18 cellular contexts compared by ENCODE assay signal in the genomic region with DNA sequence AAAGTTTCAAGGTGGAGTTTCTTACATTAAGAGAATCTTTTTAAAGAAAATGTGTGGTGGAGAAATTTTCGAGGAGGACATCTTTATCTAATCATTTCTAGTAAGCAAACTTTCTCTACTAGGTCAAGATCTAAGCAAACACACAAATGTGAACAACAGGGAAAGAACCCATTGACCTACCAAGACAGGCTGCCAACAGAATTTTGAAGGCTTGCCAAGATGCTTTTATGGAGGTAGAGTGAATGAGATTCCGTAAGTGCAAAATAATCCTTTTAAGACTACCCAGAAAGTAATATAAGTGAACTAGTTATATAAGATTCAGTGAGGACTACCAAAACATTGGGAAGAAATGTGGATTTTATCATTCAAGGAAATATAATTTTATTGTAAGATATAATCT.
DNase-seq lines count a peak whose midpoint lies in the region; ATAC-seq, FAIRE-seq and TF ChIP-seq lines count a peak whose summit lies in the region.
"Had no signal": no experiment of that assay in that cellular context is flagged by ENCODE, and none has a peak within 500 bp of the region (broad histone marks: within the 10 kb centered on the region; RNA-seq: fewer than 3 reads in every experiment).

No MANE protein-coding gene starts in this region.

- dilution Hi-C loops in endothelial cell of umbilical vein (cut with MboI; ENCODE audit: extremely low pct_ligation_motif_present, low sequenced_read_pairs) = no loop called here

- no peaks in the 10 kb centered on the region for H3K9me1 ChIP-seq in endothelial cell of umbilical vein (replicated peaks; ENCODE audit: control insufficient read depth, extremely low read depth, insufficient read depth, low read length)

- CTCF ChIA-PET in endothelial cell of umbilical vein (lab: Charles Lee) = interaction anchor here (0.7 to 1.7 kb wide), 2 partner anchors 95 to 344 kb away, joined by 3 read pairs; no protein-coding TSS in a partner anchor

- H3K9ac ChIP-seq in endothelial cell of umbilical vein (replicated peaks; ENCODE audit: extremely low read depth, insufficient read depth, low read length) = no peak overlapping the region

- intact Hi-C loops in endothelial cell of umbilical vein (cut with micrococcal nuclease) (no loop called here), mucosa of descending colon (cut with DNase I, micrococcal nuclease) (no loop called here)

- H3K79me2 ChIP-seq in endothelial cell of umbilical vein (ENCODE audit: control insufficient read depth, insufficient read depth, low read length) = no peaks in the 10 kb centered on the region

- TF ChIP-seq CTCF in endothelial cell of umbilical vein (IDR thresholded peaks at IDR 0.05; ENCODE audit: extremely low read depth in 1 of 2, insufficient read depth in 1 of 2, low read depth in 1 of 2, low read length in 2 of 2) (no peak), mucosa of descending colon (IDR thresholded peaks at IDR 0.05) (no peak)

- DNase-seq in DMS53 (lab: John Stamatoyannopoulos, UW) (peak; percentile 62), NCI-H2029 treated with DMSO at 0.1 percent for 48 hours (lab: John Stamatoyannopoulos, UW) (peak; percentile 81), endothelial cell of umbilical vein (ENCODE audit: low read depth, low spot score) (peak; percentile 86), mucosa of descending colon (peak in 1 of 3 donors; percentile 92), GM19239 (ENCODE audit: insufficient read length, low spot score) (no peak)
- DNase-seq: activated CD4-positive, alpha-beta T cell treated with anti-CD3 and anti-CD28 coated beads, Interleukin-2, amount 50 U/mL, for 1 hour; activated T-cell treated with anti-CD3 and anti-CD28 coated beads, Interleukin-2, amount 50 U/mL, for 24 hours; immature natural killer cell; NCI-H345; OCI-M1; T1000 had no signal

- no peak overlapping the region for H3K4me3 ChIP-seq in endothelial cell of umbilical vein (replicated peaks in 1 of 3; ENCODE audit: insufficient read depth in 1 of 3, low read depth in 1 of 3, low read length in 3 of 3)
- H3K4me3 ChIP-seq in mucosa of descending colon = no peak overlapping the region
- H3K4me3 ChIP-seq: cardiac muscle cell, ovary had no signal

- H3K27me3 ChIP-seq in endothelial cell of umbilical vein (ENCODE audit: control insufficient read depth in 2 of 2, insufficient read depth in 2 of 2, low read length in 2 of 2) = no peaks in the 10 kb centered on the region
- H3K27me3 ChIP-seq: cardiac muscle cell, ovary had no signal

- FAIRE-seq in endothelial cell of umbilical vein (lab: Jason Lieb, UNC) (no peak), GM19239 (lab: Jason Lieb, UNC) (no peak)
- FAIRE-seq: D721Med had no signal

- no TSS peak for BruUV-seq in endothelial cell of umbilical vein (replicated peaks; lab: Mats Ljungman, UMichigan)

- H3K9me3 ChIP-seq in endothelial cell of umbilical vein (replicated peaks; ENCODE audit: control insufficient read depth, insufficient read depth, low read length) = no peaks in the 10 kb centered on the region
- H3K9me3 ChIP-seq in mucosa of descending colon = no peaks in the 10 kb centered on the region
- H3K9me3 ChIP-seq: ovary had no signal

- no peak for TF ChIP-seq POLR2A in endothelial cell of umbilical vein (IDR thresholded peaks at IDR 0.05; ENCODE audit: low read depth, low read length)

- H3K36me3 ChIP-seq in endothelial cell of umbilical vein (ENCODE audit: control insufficient read depth in 2 of 2, extremely low read depth in 1 of 2, insufficient read depth in 2 of 2, low read length in 2 of 2) = no peaks in the 10 kb centered on the region
- no peaks in the 10 kb centered on the region for H3K36me3 ChIP-seq in mucosa of descending colon (ENCODE audit: low read depth)
- H3K36me3 ChIP-seq: cardiac muscle cell, ovary had no signal

- no peaks in the 10 kb centered on the region for H3K4me1 ChIP-seq in endothelial cell of umbilical vein (ENCODE audit: control insufficient read depth, extremely low read depth, insufficient read depth, low read length)
- H3K4me1 ChIP-seq in mucosa of descending colon (ENCODE audit: low read depth) = peaks cover 7% of the 10 kb centered on the region

- POLR2A ChIA-PET in endothelial cell of umbilical vein (lab: Charles Lee) = no interaction called here

- H2AFZ ChIP-seq in endothelial cell of umbilical vein (ENCODE audit: low read depth, low read length) = no peak overlapping the region

- ATAC-seq in mucosa of descending colon = peak; percentile 86
- no peak for ATAC-seq in GM21360 (IDR thresholded peaks at IDR 0.05; ENCODE audit: unreplicated experiment)
- ATAC-seq in HG02623 (IDR thresholded peaks at IDR 0.05; ENCODE audit: unreplicated experiment) = no peak
- no peak for ATAC-seq in GM21367 (IDR thresholded peaks at IDR 0.05; ENCODE audit: unreplicated experiment)
- ATAC-seq: activated naive CD4-positive, alpha-beta T cell treated with anti-CD3 and anti-CD28 coated beads, Interleukin-2, amount 50 U/mL, for 72 hours had no signal

- no peak overlapping the region for H3K4me2 ChIP-seq in endothelial cell of umbilical vein (ENCODE audit: insufficient read depth, low read length)

- H3K27ac ChIP-seq in endothelial cell of umbilical vein (ENCODE audit: insufficient read depth, low read depth, low read length) = no peak overlapping the region
- H3K27ac ChIP-seq: cardiac muscle cell, ovary had no signal

- no peaks in the 10 kb centered on the region for H4K20me1 ChIP-seq in endothelial cell of umbilical vein (replicated peaks; ENCODE audit: control insufficient read depth, extremely low read depth, insufficient read depth, low read length)

TF ChIP-seq in endothelial cell of umbilical vein, 7 proteins besides CTCF, POLR2A, EP300 and RAD21:
- TF ChIP-seq FOS (IDR thresholded peaks at IDR 0.05; ENCODE audit: borderline replicate concordance, insufficient read depth, low read length) (no peak), JUN (IDR thresholded peaks at IDR 0.05; ENCODE audit: borderline replicate concordance, insufficient read depth, insufficient read length, low read depth) (no peak), MYC (IDR thresholded peaks at IDR 0.05; ENCODE audit: low read depth, low read length) (no peak), EZH2 (IDR thresholded peaks at IDR 0.05; ENCODE audit: borderline replicate concordance, low read depth, low read length, severe bottlenecking) (no peak), GATA2 (IDR thresholded peaks at IDR 0.05; ENCODE audit: insufficient read depth, insufficient read length, low read depth, low read length) (no peak), POLR2AphosphoS5 (IDR thresholded peaks at IDR 0.05; ENCODE audit: insufficient read depth, low read depth, low read length) (no peak)
- TF ChIP-seq, protein P1, sequence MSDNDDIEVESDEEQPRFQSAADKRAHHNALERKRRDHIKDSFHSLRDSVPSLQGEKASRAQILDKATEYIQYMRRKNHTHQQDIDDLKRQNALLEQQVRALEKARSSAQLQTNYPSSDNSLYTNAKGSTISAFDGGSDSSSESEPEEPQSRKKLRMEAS (IDR thresholded peaks at IDR 0.05; ENCODE audit: insufficient read depth, insufficient read length) = no peak
